Comparison of ENCODE assay signal across 1 cellular context in genomic region chr1:229227298-229227919, GRCh38.
TF ChIP-seq lines count a peak whose summit lies in the region.

No MANE protein-coding gene starts in this region.

TF ChIP-seq in HepG2, 621 proteins besides CTCF, POLR2A, EP300 and RAD21 (continued from another document):
- TF ChIP-seq CERS6 (CRISPR knock-in tag; IDR thresholded peaks at IDR 0.05): no peak
- TF ChIP-seq TAF15 (IDR thresholded peaks at IDR 0.05; ENCODE audit: low read depth, low read length, poor library complexity, severe bottlenecking): no peak
- TF ChIP-seq ZNF121 (CRISPR knock-in tag; IDR thresholded peaks at IDR 0.05): no peak
- no peak for TF ChIP-seq BRCA1 (CRISPR knock-in tag; IDR thresholded peaks at IDR 0.05)
- TF ChIP-seq SALL1 (CRISPR knock-in tag; IDR thresholded peaks at IDR 0.05): peak; percentile 62
- no peak for TF ChIP-seq PAWR (CRISPR knock-in tag; IDR thresholded peaks at IDR 0.05; ENCODE audit: borderline replicate concordance)
- TF ChIP-seq DZIP1 (CRISPR knock-in tag; IDR thresholded peaks at IDR 0.05): no peak
- no peak for TF ChIP-seq ZNF557 (CRISPR knock-in tag; IDR thresholded peaks at IDR 0.05)
